1 cellular context compared by ENCODE assay signal in the genomic region with DNA sequence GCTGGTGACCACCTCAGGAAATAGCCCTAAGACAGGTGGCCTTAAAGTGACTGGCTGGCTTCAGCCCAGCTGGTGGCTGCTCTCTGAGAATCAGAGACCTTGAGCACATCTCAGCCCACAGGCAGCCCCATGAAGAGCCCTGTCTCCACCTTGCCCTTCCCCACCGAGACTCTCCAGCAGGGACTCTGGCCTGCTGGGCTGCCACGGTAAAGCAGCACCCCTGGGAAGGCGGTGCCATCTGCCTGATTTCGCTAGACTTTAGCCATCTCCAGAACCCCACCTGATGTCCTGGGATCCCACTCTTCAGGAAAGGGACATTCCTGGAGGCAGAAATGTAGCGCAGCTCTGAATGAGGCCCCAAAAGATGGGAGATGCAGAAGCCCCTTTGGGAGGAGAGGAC.
TF ChIP-seq lines count a peak whose summit lies in the region.

No MANE protein-coding gene starts in this region.

TF ChIP-seq in GM23338, 12 proteins besides CTCF, POLR2A, EP300 and RAD21 (continued from another document):
- no peak for TF ChIP-seq STAT1 (IDR thresholded peaks at IDR 0.05; ENCODE audit: unreplicated experiment)
- TF ChIP-seq NANOG (IDR thresholded peaks at IDR 0.05; ENCODE audit: borderline replicate concordance), result no peak
